In the genomic region with DNA sequence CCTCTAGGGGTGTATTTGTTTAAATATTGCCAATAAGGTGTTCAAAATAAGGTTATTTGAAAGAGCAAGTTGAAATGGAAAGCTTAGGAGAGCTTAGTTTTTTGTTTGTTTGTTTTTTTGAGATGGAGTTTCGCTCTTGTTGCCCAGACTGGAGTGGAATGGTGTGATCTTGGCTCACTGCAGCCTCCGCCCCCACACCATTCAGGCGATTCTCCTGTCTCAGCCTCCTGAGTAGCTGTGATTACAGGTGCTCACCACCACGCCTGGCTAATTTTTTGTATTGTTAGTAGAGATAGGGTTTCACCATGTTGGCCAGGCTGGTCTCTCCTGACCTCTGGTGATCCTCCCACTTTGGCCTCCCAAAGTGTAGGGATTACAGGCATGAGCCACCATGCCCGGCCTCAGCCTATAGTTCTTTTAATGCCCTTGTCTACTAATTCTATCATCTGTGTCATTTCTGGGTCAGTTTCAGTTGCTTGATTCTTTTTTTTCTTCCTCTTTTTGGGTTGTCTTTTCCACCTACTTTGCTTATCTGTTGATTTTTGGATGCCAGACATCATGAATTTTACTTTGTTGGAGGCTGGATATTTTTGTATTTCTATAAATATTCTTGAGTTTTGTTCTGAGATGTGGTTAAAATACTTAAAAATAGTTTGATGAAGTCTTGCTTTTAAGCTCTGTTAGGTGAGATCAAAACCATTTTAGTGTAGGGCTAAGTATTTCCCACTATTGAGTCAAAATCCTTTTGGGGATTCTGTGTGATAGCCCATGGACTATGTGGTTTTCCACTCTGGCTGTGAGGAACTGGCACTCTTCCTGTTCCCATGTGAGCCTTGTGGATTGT, we compare ENCODE assay signal across 18 cellular contexts.
DNase-seq lines count a peak whose midpoint lies in the region; ATAC-seq and TF ChIP-seq lines count a peak whose summit lies in the region.
"Had no signal": no experiment of that assay in that cellular context is flagged by ENCODE, and none has a peak within 500 bp of the region (broad histone marks: within the 10 kb centered on the region; RNA-seq: fewer than 3 reads in every experiment).

No MANE protein-coding gene starts in this region.

- 0 out of 2 replicates have a peak, but pooled peaks have one; percentile 25 for TF ChIP-seq POLR2A in Raji (IDR thresholded peaks at IDR 0.05; ENCODE audit: insufficient read depth, low read depth, low read length)

- ATAC-seq in GM21723 (IDR thresholded peaks at IDR 0.05; ENCODE audit: unreplicated experiment), result peak; percentile 36
- no peak for ATAC-seq in HG02885 (IDR thresholded peaks at IDR 0.05; ENCODE audit: poor library complexity, unreplicated experiment)

- DNase-seq in CD1c-positive myeloid dendritic cell (ENCODE audit: extremely low spot score), result peak; percentile 10
- DNase-seq in germinal center (ENCODE audit: low spot score), result peak; percentile 31
- no peak for DNase-seq in NCI-H1048 (lab: John Stamatoyannopoulos, UW)
- no peak for DNase-seq in SHP77 (lab: John Stamatoyannopoulos, UW)
- no peak for DNase-seq in hepatic stellate cell (ENCODE audit: low spot score)
- DNase-seq: activated CD4-positive, alpha-beta T cell treated with anti-CD3 and anti-CD28 coated beads, Interleukin-2, amount 10 ng/mL, durations not matched to agents 24 days and 14 days; activated CD8-positive, alpha-beta memory T cell treated with anti-CD3 and anti-CD28 coated beads, Interleukin-2, amount 50 U/mL, for 48 hours; activated naive CD4-positive, alpha-beta T cell treated with anti-CD3 and anti-CD28 coated beads for 36 hours; endodermal cell; GOT3; hypothalamus; kidney glomerular epithelial cell; NCI-H146; NK-92 treated with Interleukin-12 subunit alpha and Interleukin-12 subunit beta, amount 100 ng/mL, for 24 hours; SJCRH30 had no signal

Comparison
In these comparisons a context has a peak if more than half of its experiments do, and no peak if none do; other contexts are left out.
1. DNase-seq: peak in CD1c-positive myeloid dendritic cell (single experiment) and germinal center (single experiment); none in NCI-H1048 (single experiment), SHP77 (0 of 2) and hepatic stellate cell (single experiment).